ENCODE assay signal across 16 cellular contexts in the genomic region with DNA sequence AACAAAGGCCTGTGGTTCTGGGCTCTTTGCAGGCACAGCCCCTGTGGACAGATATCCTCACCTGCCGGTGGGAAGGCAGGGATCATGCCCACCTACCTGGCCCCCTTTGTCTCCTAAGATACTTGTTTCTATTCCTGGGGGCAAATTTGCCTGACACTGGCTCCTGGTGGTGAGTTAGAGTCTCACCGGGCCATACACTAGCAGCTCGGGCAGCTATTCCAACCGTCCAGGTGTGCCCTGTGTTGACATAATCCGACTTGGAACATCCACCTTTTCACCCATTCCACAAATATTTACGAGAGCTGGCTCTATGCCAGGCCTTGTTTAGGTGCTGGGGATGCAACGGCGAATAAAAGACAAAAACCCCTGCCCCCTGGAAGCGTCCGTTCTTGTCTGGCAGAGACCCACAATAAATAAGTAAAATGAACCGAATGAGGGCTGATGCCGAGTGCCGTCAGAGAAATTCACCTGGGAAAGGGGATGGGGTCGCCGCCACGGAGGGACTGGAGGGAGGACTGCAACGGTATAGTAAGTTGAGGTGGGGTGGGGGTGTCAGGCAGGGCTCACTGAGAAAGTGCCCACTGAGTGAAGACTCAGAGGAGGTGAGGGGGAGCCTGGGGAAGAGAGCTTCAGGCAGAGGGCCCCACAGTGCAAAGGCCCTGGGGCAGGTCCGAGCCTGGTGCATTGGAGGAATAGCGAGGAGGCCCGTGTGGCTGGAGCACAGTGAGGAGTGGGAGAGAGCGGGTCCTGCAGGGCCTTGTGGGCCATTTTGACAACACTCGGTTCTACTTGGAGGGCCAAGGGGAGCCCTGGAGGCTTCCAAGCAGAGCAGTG. TPM values are rescaled to one million over a fixed set of nuclear protein-coding genes. Genes with fewer than 3 reads are reported as not detected.
DNase-seq lines count a peak whose midpoint lies in the region; ATAC-seq and TF ChIP-seq lines count a peak whose summit lies in the region.
"Had no signal": no experiment of that assay in that cellular context is flagged by ENCODE, and none has a peak within 500 bp of the region (broad histone marks: within the 10 kb centered on the region; RNA-seq: fewer than 3 reads in every experiment).

No MANE protein-coding gene starts in this region.

- DNase-seq in activated CD8-positive, alpha-beta T cell treated with anti-CD3 and anti-CD28 coated beads, Interleukin-2, amount 10 ng/mL, durations not matched to agents 7 days and 5 days, result no peak
- DNase-seq in activated CD8-positive, alpha-beta T cell treated with anti-CD3 and anti-CD28 coated beads for 36 hours, result no peak
- DNase-seq in NCI-H526 treated with DMSO at 0.1 percent for 48 hours (lab: John Stamatoyannopoulos, UW), result peak; percentile 44
- DNase-seq in esophagus muscularis mucosa (ENCODE audit: extremely low spot score), result no peak
- no peak for DNase-seq in stimulated activated naive B cell treated with anti-CD40 and anti-IgM and Interleukin-4, amounts not matched to agents 10 μg/mL and 1 μg/mL and 100 μg/mL, for 72 hours
- DNase-seq in WERI-Rb-1, result no peak
- no peak for DNase-seq in C1 segment of cervical spinal cord (lab: John Stamatoyannopoulos, UW)
- DNase-seq: activated CD4-positive, alpha-beta memory T cell treated with anti-CD3 and anti-CD28 coated beads, Interleukin-2, amount 10 ng/mL, durations not matched to agents 7 days and 5 days; activated gamma-delta T cell; DMS 273 treated with DMSO at 0.1 percent for 48 hours; NCI-H2227 treated with DMSO at 0.1 percent for 48 hours; stimulated activated CD4-positive, alpha-beta T cell treated with anti-CD3 and anti-CD28 coated beads, Interleukin-12 subunit alpha, Interleukin-12 subunit beta, amount 100 ng/mL, for 4 hours had no signal

- H3K36me3 Mint-ChIP-seq in activated CD8-positive, alpha-beta T cell treated with anti-CD3 and anti-CD28 coated beads, Interleukin-2, amount 10 ng/mL, durations not matched to agents 7 days and 5 days (ENCODE audit: low read depth), result no peaks in the 10 kb centered on the region
- H3K36me3 Mint-ChIP-seq in activated CD8-positive, alpha-beta T cell treated with anti-CD3 and anti-CD28 coated beads for 36 hours (ENCODE audit: low read depth), result no peaks in the 10 kb centered on the region
- peaks cover 0 to 1% of the 10 kb centered on the region in 2 donors for H3K36me3 Mint-ChIP-seq in stimulated activated naive B cell treated with anti-CD40 and anti-IgM and Interleukin-4, amounts not matched to agents 10 μg/mL and 1 μg/mL and 100 μg/mL, for 72 hours

- peaks cover 4 to 31% (median 21%) of the 10 kb centered on the region in 4 donors for H3K4me1 ChIP-seq in esophagus muscularis mucosa

- no peaks in the 10 kb centered on the region for H3K9me3 Mint-ChIP-seq in activated CD8-positive, alpha-beta T cell treated with anti-CD3 and anti-CD28 coated beads, Interleukin-2, amount 10 ng/mL, durations not matched to agents 7 days and 5 days (ENCODE audit: insufficient read depth)
- H3K9me3 Mint-ChIP-seq in activated CD8-positive, alpha-beta T cell treated with anti-CD3 and anti-CD28 coated beads for 36 hours, result no peaks in the 10 kb centered on the region
- H3K9me3 Mint-ChIP-seq in stimulated activated naive B cell treated with anti-CD40 and anti-IgM and Interleukin-4, amounts not matched to agents 10 μg/mL and 1 μg/mL and 100 μg/mL, for 72 hours, result no peaks in the 10 kb centered on the region
- H3K9me3 Mint-ChIP-seq: activated CD4-positive, alpha-beta memory T cell treated with anti-CD3 and anti-CD28 coated beads, Interleukin-2, amount 10 ng/mL, durations not matched to agents 7 days and 5 days had no signal

- 80% methylated on average over 22 of the region's 22 CpGs for WGBS in esophagus muscularis mucosa

- no peak for ATAC-seq in activated CD8-positive, alpha-beta T cell treated with anti-CD3 and anti-CD28 coated beads, Interleukin-2, amount 10 ng/mL, durations not matched to agents 7 days and 5 days
- no peak for ATAC-seq in activated CD8-positive, alpha-beta T cell treated with anti-CD3 and anti-CD28 coated beads for 36 hours
- no peak for ATAC-seq in stimulated activated naive B cell treated with anti-CD40 and anti-IgM and Interleukin-4, amounts not matched to agents 10 μg/mL and 1 μg/mL and 100 μg/mL, for 72 hours (replicated peaks)
- ATAC-seq in HG02973 (IDR thresholded peaks at IDR 0.05; ENCODE audit: unreplicated experiment), result no peak

- no peak for TF ChIP-seq EP300 in esophagus muscularis mucosa (IDR thresholded peaks at IDR 0.05)

- no peaks in the 10 kb centered on the region for H3K27me3 Mint-ChIP-seq in activated CD8-positive, alpha-beta T cell treated with anti-CD3 and anti-CD28 coated beads, Interleukin-2, amount 10 ng/mL, durations not matched to agents 7 days and 5 days (ENCODE audit: low read depth)
- H3K27me3 Mint-ChIP-seq in activated CD8-positive, alpha-beta T cell treated with anti-CD3 and anti-CD28 coated beads for 36 hours, result no peaks in the 10 kb centered on the region
- H3K27me3 Mint-ChIP-seq in stimulated activated naive B cell treated with anti-CD40 and anti-IgM and Interleukin-4, amounts not matched to agents 10 μg/mL and 1 μg/mL and 100 μg/mL, for 72 hours, result peaks cover 17 to 24% of the 10 kb centered on the region in 2 donors
- H3K27me3 Mint-ChIP-seq: activated CD4-positive, alpha-beta memory T cell treated with anti-CD3 and anti-CD28 coated beads, Interleukin-2, amount 10 ng/mL, durations not matched to agents 7 days and 5 days had no signal

- no peak overlapping the region for H3K4me3 Mint-ChIP-seq in activated CD8-positive, alpha-beta T cell treated with anti-CD3 and anti-CD28 coated beads, Interleukin-2, amount 10 ng/mL, durations not matched to agents 7 days and 5 days
- no peak overlapping the region for H3K4me3 Mint-ChIP-seq in activated CD8-positive, alpha-beta T cell treated with anti-CD3 and anti-CD28 coated beads for 36 hours
- H3K4me3 Mint-ChIP-seq in stimulated activated naive B cell treated with anti-CD40 and anti-IgM and Interleukin-4, amounts not matched to agents 10 μg/mL and 1 μg/mL and 100 μg/mL, for 72 hours, result no peak overlapping the region
- H3K4me3 Mint-ChIP-seq: activated CD4-positive, alpha-beta memory T cell treated with anti-CD3 and anti-CD28 coated beads, Interleukin-2, amount 10 ng/mL, durations not matched to agents 7 days and 5 days had no signal

- H3K27ac ChIP-seq in esophagus muscularis mucosa (replicated peaks in 1 of 4) (peak overlapping the region in 3 of 4 donors; percentile 67 to 72 (median 69)), WERI-Rb-1 (no peak overlapping the region)
- H3K27ac ChIP-seq: KMS-11, neutrophil had no signal

- peak overlapping the region; percentile 61 for H3K27ac Mint-ChIP-seq in activated CD8-positive, alpha-beta T cell treated with anti-CD3 and anti-CD28 coated beads, Interleukin-2, amount 10 ng/mL, durations not matched to agents 7 days and 5 days
- no peak overlapping the region for H3K27ac Mint-ChIP-seq in activated CD8-positive, alpha-beta T cell treated with anti-CD3 and anti-CD28 coated beads for 36 hours
- peak overlapping the region; percentile 31 for H3K27ac Mint-ChIP-seq in stimulated activated naive B cell treated with anti-CD40 and anti-IgM and Interleukin-4, amounts not matched to agents 10 μg/mL and 1 μg/mL and 100 μg/mL, for 72 hours
- H3K27ac Mint-ChIP-seq: activated CD4-positive, alpha-beta memory T cell treated with anti-CD3 and anti-CD28 coated beads, Interleukin-2, amount 10 ng/mL, durations not matched to agents 7 days and 5 days had no signal

- H3K4me1 Mint-ChIP-seq in activated CD8-positive, alpha-beta T cell treated with anti-CD3 and anti-CD28 coated beads, Interleukin-2, amount 10 ng/mL, durations not matched to agents 7 days and 5 days (ENCODE audit: low read depth), result peaks cover 14% of the 10 kb centered on the region
- H3K4me1 Mint-ChIP-seq in activated CD8-positive, alpha-beta T cell treated with anti-CD3 and anti-CD28 coated beads for 36 hours (ENCODE audit: low read depth), result peaks cover 2% of the 10 kb centered on the region
- H3K4me1 Mint-ChIP-seq in stimulated activated naive B cell treated with anti-CD40 and anti-IgM and Interleukin-4, amounts not matched to agents 10 μg/mL and 1 μg/mL and 100 μg/mL, for 72 hours, result peaks cover 7 to 13% of the 10 kb centered on the region in 2 donors
- H3K4me1 Mint-ChIP-seq: activated CD4-positive, alpha-beta memory T cell treated with anti-CD3 and anti-CD28 coated beads, Interleukin-2, amount 10 ng/mL, durations not matched to agents 7 days and 5 days had no signal

- H3K9me3 ChIP-seq in esophagus muscularis mucosa (no peaks in the 10 kb centered on the region), WERI-Rb-1 (ENCODE audit: severe bottlenecking) (no peaks in the 10 kb centered on the region)
- H3K9me3 ChIP-seq: neutrophil had no signal

- peaks cover 9 to 47% (median 32%) of the 10 kb centered on the region in 4 donors for H3K36me3 ChIP-seq in esophagus muscularis mucosa
- H3K36me3 ChIP-seq in WERI-Rb-1, result no peaks in the 10 kb centered on the region

- no peak for TF ChIP-seq CTCF in activated CD8-positive, alpha-beta T cell treated with anti-CD3 and anti-CD28 coated beads for 36 hours (IDR thresholded peaks at IDR 0.05)
- TF ChIP-seq CTCF in esophagus muscularis mucosa (IDR thresholded peaks at IDR 0.05) (no peak), WERI-Rb-1 (IDR thresholded peaks at IDR 0.05; ENCODE audit: low read depth, low read length) (no peak)

- H3K4me3 ChIP-seq in esophagus muscularis mucosa, result no peak overlapping the region
- no peak overlapping the region for H3K4me3 ChIP-seq in WERI-Rb-1 (ENCODE audit: low read depth, low read length)
- H3K4me3 ChIP-seq: lung had no signal

- POLR2A ChIA-PET in activated CD8-positive, alpha-beta T cell treated with anti-CD3 and anti-CD28 coated beads, Interleukin-2, amount 10 ng/mL, durations not matched to agents 7 days and 5 days (lab: Charles Lee), result interaction anchor here (0.9 kb wide), 1 partner anchor 53 kb away, joined by 3 read pairs; no protein-coding TSS in a partner anchor
- POLR2A ChIA-PET in activated CD8-positive, alpha-beta T cell treated with anti-CD3 and anti-CD28 coated beads for 36 hours (lab: Charles Lee), result no interaction called here

- CTCF ChIA-PET in activated CD8-positive, alpha-beta T cell treated with anti-CD3 and anti-CD28 coated beads, Interleukin-2, amount 10 ng/mL, durations not matched to agents 7 days and 5 days (lab: Charles Lee), result interaction anchor here (0.9 to 4.0 kb wide), 13 partner anchors 8 to 218 kb away, joined by 3 to 47 read pairs (median 8); partner anchors contain the start of genes NRTN and RANBP3
- CTCF ChIA-PET in activated CD8-positive, alpha-beta T cell treated with anti-CD3 and anti-CD28 coated beads for 36 hours (lab: Charles Lee), result interaction anchor here (0.6 to 3.5 kb wide), 18 partner anchors 8 to 258 kb away, joined by 3 to 91 read pairs (median 8); partner anchors contain the start of genes NDUFA11, NRTN, RANBP3 and VMAC

- no peak for TF ChIP-seq POLR2A in esophagus muscularis mucosa (IDR thresholded peaks at IDR 0.05; ENCODE audit: low read depth)

- H3K27me3 ChIP-seq in esophagus muscularis mucosa, result no peaks in the 10 kb centered on the region
- H3K27me3 ChIP-seq in WERI-Rb-1 (ENCODE audit: insufficient read depth, low read depth, severe bottlenecking), result no peaks in the 10 kb centered on the region
- H3K27me3 ChIP-seq: neutrophil had no signal

- intact Hi-C loops in activated CD8-positive, alpha-beta T cell treated with anti-CD3 and anti-CD28 coated beads for 36 hours (cut with micrococcal nuclease), result no loop called here
- intact Hi-C loops in esophagus muscularis mucosa (cut with DNase I), result loop anchor here (10.0 kb wide), 1 partner anchor 216 kb away; the partner anchor contains the start of gene NRTN

RNA-seq across cellular contexts. Expression of gene RANBP3, which starts 43.2 kb away (rescaled TPM):
- total RNA-seq in activated CD8-positive, alpha-beta T cell treated with anti-CD3 and anti-CD28 coated beads, Interleukin-2, amount 10 ng/mL, durations not matched to agents 7 days and 5 days, result 10 to 100 TPM; 82.2 to 93.6 TPM
- total RNA-seq in activated CD8-positive, alpha-beta T cell treated with anti-CD3 and anti-CD28 coated beads for 36 hours, result 10 to 100 TPM; 74.3 to 87.5 TPM
- total RNA-seq in esophagus muscularis mucosa, result 100 to 1,000 TPM in 2 of 4 donors, 10 to 100 TPM in 2; 92.2 to 127 (median 102) TPM
